ENCODE assay signal across 22 cellular contexts in the genomic region with DNA sequence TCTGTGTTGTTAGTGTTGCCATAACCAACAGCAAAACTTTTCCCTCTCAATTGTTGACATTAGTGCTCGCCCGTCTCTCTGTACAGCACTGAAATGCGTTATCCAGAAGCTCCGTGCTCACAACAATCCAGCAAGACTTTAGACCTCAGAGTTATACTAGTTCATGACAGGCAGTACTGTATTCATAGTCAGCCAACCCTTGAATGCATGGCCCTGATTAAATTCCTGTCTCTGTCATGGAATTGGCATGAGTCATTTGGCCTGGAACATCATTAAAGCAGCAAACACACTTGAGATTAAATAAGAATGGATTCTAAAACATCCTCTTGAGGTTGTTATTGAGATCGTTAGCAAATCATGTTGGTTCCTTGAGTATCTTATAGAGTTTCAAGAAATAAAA.
DNase-seq lines count a peak whose midpoint lies in the region; ATAC-seq, FAIRE-seq and TF ChIP-seq lines count a peak whose summit lies in the region.
"Had no signal": no experiment of that assay in that cellular context is flagged by ENCODE, and none has a peak within 500 bp of the region (broad histone marks: within the 10 kb centered on the region; RNA-seq: fewer than 3 reads in every experiment).

No MANE protein-coding gene starts in this region.

- FAIRE-seq in small intestine (lab: Jason Lieb, UNC), result no peak

- H3K9me2 ChIP-seq in SK-N-SH, result no peaks in the 10 kb centered on the region

- POLR2A ChIA-PET in SK-N-SH (lab: Yijun Ruan, JAX), result no interaction called here

- intact Hi-C loops in left ventricle myocardium superior (cut with micrococcal nuclease), result no loop called here
- intact Hi-C loops in prostate gland (cut with DNase I), result no loop called here

- H3K9ac ChIP-seq in SK-N-SH, result no peak overlapping the region
- H3K9ac ChIP-seq: parathyroid adenoma had no signal

- WGBS in SK-N-SH (ENCODE audit: low lambda C conversion rate), result 45% methylated on average over 5 of the region's 5 CpGs
- 39 to 45% (median 44%) methylated on average over 5 of the region's 5 CpGs for WGBS in small intestine, 3 donors
- whole genome bisulfite sequencing in prostate gland, result 43% methylated on average over 5 of the region's 5 CpGs

- CTCF ChIA-PET in SK-N-SH (lab: Yijun Ruan, JAX), result interaction anchor here (1.3 kb wide), 1 partner anchor 23 kb away, joined by 3 read pairs; no protein-coding TSS in a partner anchor

- H4K20me1 ChIP-seq in SK-N-SH (ENCODE audit: insufficient read depth), result no peaks in the 10 kb centered on the region

- TF ChIP-seq EP300 in SK-N-SH (IDR thresholded peaks at IDR 0.05; ENCODE audit: borderline replicate concordance in 1 of 2, low read depth in 1 of 2, low read length in 1 of 2), result no peak

- no peak overlapping the region for H2AFZ ChIP-seq in SK-N-SH (ENCODE audit: low read depth)
- H2AFZ ChIP-seq: parathyroid adenoma had no signal

- H3K36me3 ChIP-seq in SK-N-SH (replicated peaks in 1 of 2; ENCODE audit: control insufficient read depth in 1 of 2, insufficient read depth in 2 of 2, low read length in 1 of 2) (no peaks in the 10 kb centered on the region), small intestine (ENCODE audit: control insufficient read depth in 2 of 2, insufficient read depth in 2 of 2, low read length in 2 of 2) (no peaks in the 10 kb centered on the region), prostate gland (no peaks in the 10 kb centered on the region)
- H3K36me3 ChIP-seq: esophagus muscularis mucosa, uterus had no signal

- no peaks in the 10 kb centered on the region; a peak in 1 of 4 replicates for H3K4me1 ChIP-seq in SK-N-SH (ENCODE audit: control insufficient read depth in 1 of 2, insufficient read depth in 2 of 2, low read depth in 1 of 2, low read length in 1 of 2)
- no peaks in the 10 kb centered on the region for H3K4me1 ChIP-seq in small intestine (ENCODE audit: control insufficient read depth in 2 of 2, insufficient read depth in 1 of 2, low read depth in 1 of 2, low read length in 1 of 2)
- no peaks in the 10 kb centered on the region for H3K4me1 ChIP-seq in prostate gland (replicated peaks)
- H3K4me1 ChIP-seq: parathyroid adenoma, uterus had no signal

- no peak for TF ChIP-seq RAD21 in SK-N-SH (IDR thresholded peaks at IDR 0.05; ENCODE audit: low read length)

- peak; percentile 88 for ATAC-seq in SK-N-SH treated with all-trans-retinoic acid at 6 μM for 48 hours
- ATAC-seq in left ventricle myocardium superior, result peak; percentile 81
- ATAC-seq: natural killer cell had no signal

- H3F3A ChIP-seq in SK-N-SH (replicated peaks; ENCODE audit: insufficient read depth), result no peaks in the 10 kb centered on the region

- H3K27ac ChIP-seq in SK-N-SH (ENCODE audit: low read depth in 2 of 2, low read length in 1 of 2) (peak overlapping the region in 1 of 2 experiments; percentile 10; a peak in 1 of 4 replicates), small intestine (ENCODE audit: low read depth in 1 of 2, low read length in 1 of 2) (no peak overlapping the region), prostate gland (no peak overlapping the region)
- H3K27ac ChIP-seq: esophagus muscularis mucosa, parathyroid adenoma, skin epidermis, uterus had no signal

- H3K9me3 ChIP-seq in SK-N-SH (no peaks in the 10 kb centered on the region), small intestine (ENCODE audit: control insufficient read depth, low read depth) (no peaks in the 10 kb centered on the region), prostate gland (no peaks in the 10 kb centered on the region)
- H3K9me3 ChIP-seq: esophagus muscularis mucosa, uterus had no signal

- no peak for DNase-seq in SK-N-SH
- peak; percentile 78 for DNase-seq in astrocyte of the hippocampus (ENCODE audit: low read depth, low spot score)
- no peak for DNase-seq in left ventricle myocardium superior
- DNase-seq in stromal cell of bone marrow (ENCODE audit: low read depth), result peak; percentile 26
- DNase-seq in small intestine, result no peak
- no peak for DNase-seq in DMS79 treated with DMSO at 0.1 percent for 48 hours (lab: John Stamatoyannopoulos, UW)
- no peak for DNase-seq in prostate gland (ENCODE audit: low spot score)
- DNase-seq: activated CD4-positive, alpha-beta T cell treated with anti-CD3 and anti-CD28 coated beads for 1 hour; activated naive CD8-positive, alpha-beta T cell treated with anti-CD3 and anti-CD28 coated beads, Interleukin-2, amount 10 ng/mL, durations not matched to agents 7 days and 5 days; central memory CD4-positive, alpha-beta T cell; DMS 273 treated with DMSO at 0.1 percent for 48 hours; MV-4-11; natural killer cell; NCI-H1694 treated with DMSO at 0.1 percent for 48 hours; RPMI8226; stimulated activated CD4-positive, alpha-beta T cell treated with anti-CD3 and anti-CD28 coated beads, Interleukin-4, amount 100 ng/mL, for 24 hours; SW 1271; uterus had no signal

- H3K4me2 ChIP-seq in SK-N-SH, result no peak overlapping the region

- no peaks in the 10 kb centered on the region for H3K79me2 ChIP-seq in SK-N-SH (ENCODE audit: insufficient read depth)
- H3K79me2 ChIP-seq: parathyroid adenoma had no signal

- H3K27me3 ChIP-seq in SK-N-SH (ENCODE audit: insufficient read depth), result no peaks in the 10 kb centered on the region
- H3K27me3 ChIP-seq in small intestine (ENCODE audit: control insufficient read depth in 2 of 2, insufficient read depth in 2 of 2, low read length in 2 of 2), result no peaks in the 10 kb centered on the region
- H3K27me3 ChIP-seq in prostate gland (replicated peaks; ENCODE audit: insufficient read depth), result no peaks in the 10 kb centered on the region
- H3K27me3 ChIP-seq: esophagus muscularis mucosa, uterus had no signal

- H3K4me3 ChIP-seq in SK-N-SH (ENCODE audit: low read depth in 2 of 2, low read length in 1 of 2) (no peak overlapping the region), small intestine (ENCODE audit: low read depth in 1 of 2, low read length in 2 of 2) (no peak overlapping the region), prostate gland (no peak overlapping the region)
- H3K4me3 ChIP-seq: esophagus muscularis mucosa, skin epidermis, uterus had no signal

- TF ChIP-seq POLR2A in prostate gland (IDR thresholded peaks at IDR 0.05), result no peak

- TF ChIP-seq CTCF in SK-N-SH (IDR thresholded peaks at IDR 0.05), result no peak
- TF ChIP-seq CTCF in prostate gland (IDR thresholded peaks at IDR 0.05), result no peak

TF ChIP-seq in SK-N-SH treated with all-trans-retinoic acid at 6 μM for 48 hours, 23 proteins besides CTCF, POLR2A, EP300 and RAD21 (continues in another document):
- TF ChIP-seq, protein P1, sequence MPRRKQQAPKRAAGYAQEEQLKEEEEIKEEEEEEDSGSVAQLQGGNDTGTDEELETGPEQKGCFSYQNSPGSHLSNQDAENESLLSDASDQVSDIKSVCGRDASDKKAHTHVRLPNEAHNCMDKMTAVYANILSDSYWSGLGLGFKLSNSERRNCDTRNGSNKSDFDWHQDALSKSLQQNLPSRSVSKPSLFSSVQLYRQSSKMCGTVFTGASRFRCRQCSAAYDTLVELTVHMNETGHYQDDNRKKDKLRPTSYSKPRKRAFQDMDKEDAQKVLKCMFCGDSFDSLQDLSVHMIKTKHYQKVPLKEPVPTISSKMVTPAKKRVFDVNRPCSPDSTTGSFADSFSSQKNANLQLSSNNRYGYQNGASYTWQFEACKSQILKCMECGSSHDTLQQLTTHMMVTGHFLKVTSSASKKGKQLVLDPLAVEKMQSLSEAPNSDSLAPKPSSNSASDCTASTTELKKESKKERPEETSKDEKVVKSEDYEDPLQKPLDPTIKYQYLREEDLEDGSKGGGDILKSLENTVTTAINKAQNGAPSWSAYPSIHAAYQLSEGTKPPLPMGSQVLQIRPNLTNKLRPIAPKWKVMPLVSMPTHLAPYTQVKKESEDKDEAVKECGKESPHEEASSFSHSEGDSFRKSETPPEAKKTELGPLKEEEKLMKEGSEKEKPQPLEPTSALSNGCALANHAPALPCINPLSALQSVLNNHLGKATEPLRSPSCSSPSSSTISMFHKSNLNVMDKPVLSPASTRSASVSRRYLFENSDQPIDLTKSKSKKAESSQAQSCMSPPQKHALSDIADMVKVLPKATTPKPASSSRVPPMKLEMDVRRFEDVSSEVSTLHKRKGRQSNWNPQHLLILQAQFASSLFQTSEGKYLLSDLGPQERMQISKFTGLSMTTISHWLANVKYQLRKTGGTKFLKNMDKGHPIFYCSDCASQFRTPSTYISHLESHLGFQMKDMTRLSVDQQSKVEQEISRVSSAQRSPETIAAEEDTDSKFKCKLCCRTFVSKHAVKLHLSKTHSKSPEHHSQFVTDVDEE (CRISPR knock-in tag; IDR thresholded peaks at IDR 0.05), result no peak
- no peak for TF ChIP-seq ARNTL (CRISPR knock-in tag; IDR thresholded peaks at IDR 0.05; ENCODE audit: borderline replicate concordance, low read depth)
- no peak for TF ChIP-seq ESRRG (CRISPR knock-in tag; IDR thresholded peaks at IDR 0.05)
- TF ChIP-seq CSDC2 (CRISPR knock-in tag; IDR thresholded peaks at IDR 0.05), result 0 out of 2 replicates have a peak, but pooled peaks have one; percentile 44
- TF ChIP-seq ZNF565 (CRISPR knock-in tag; conservative IDR thresholded peaks at IDR 0.05; ENCODE audit: low read depth), result no peak

TF ChIP-seq in SK-N-SH, 30 proteins besides CTCF, POLR2A, EP300 and RAD21:
- TF ChIP-seq RCOR1 (IDR thresholded peaks at IDR 0.05; ENCODE audit: low read length) (no peak), FOSL2 (IDR thresholded peaks at IDR 0.05; ENCODE audit: borderline replicate concordance, low read depth) (no peak), TEAD4 (IDR thresholded peaks at IDR 0.05; ENCODE audit: borderline replicate concordance, insufficient read depth) (no peak), RXRA (IDR thresholded peaks at IDR 0.05; ENCODE audit: borderline replicate concordance, low read depth) (no peak), SMC3 (IDR thresholded peaks at IDR 0.05; ENCODE audit: low read depth, low read length) (no peak)
- TF ChIP-seq, protein P2, sequence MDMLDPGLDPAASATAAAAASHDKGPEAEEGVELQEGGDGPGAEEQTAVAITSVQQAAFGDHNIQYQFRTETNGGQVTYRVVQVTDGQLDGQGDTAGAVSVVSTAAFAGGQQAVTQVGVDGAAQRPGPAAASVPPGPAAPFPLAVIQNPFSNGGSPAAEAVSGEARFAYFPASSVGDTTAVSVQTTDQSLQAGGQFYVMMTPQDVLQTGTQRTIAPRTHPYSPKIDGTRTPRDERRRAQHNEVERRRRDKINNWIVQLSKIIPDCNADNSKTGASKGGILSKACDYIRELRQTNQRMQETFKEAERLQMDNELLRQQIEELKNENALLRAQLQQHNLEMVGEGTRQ (IDR thresholded peaks at IDR 0.05; ENCODE audit: borderline replicate concordance, low read depth, low read length), result no peak

Comparison
In these comparisons a context has a peak if more than half of its experiments do, and no peak if none do; other contexts are left out.
1. DNase-seq: peak in astrocyte of the hippocampus (single experiment) and stromal cell of bone marrow (single experiment); none in SK-N-SH (single experiment), left ventricle myocardium superior (single experiment), small intestine (single experiment), DMS79 treated with DMSO at 0.1 percent for 48 hours (single experiment) and prostate gland (single experiment).